ENCODE assay signal across 8 cellular contexts in genomic region chr10:97914837-97915211, GRCh38.
DNase-seq lines count a peak whose midpoint lies in the region; TF ChIP-seq lines count a peak whose summit lies in the region.

No MANE protein-coding gene starts in this region.

- no peaks in the 10 kb centered on the region for H3K9me3 Mint-ChIP-seq in osteocyte (ENCODE audit: unreplicated experiment)

- H3K27me3 Mint-ChIP-seq in osteocyte (ENCODE audit: unreplicated experiment): peaks cover 63% of the 10 kb centered on the region

- no CpG with 5 or more reads among the region's 11 CpGs for WGBS in thyroid gland, 2 donors

- no peaks in the 10 kb centered on the region for H3K9me3 ChIP-seq in thyroid gland

- no peaks in the 10 kb centered on the region for H3K36me3 Mint-ChIP-seq in osteocyte (ENCODE audit: unreplicated experiment)

- intact Hi-C loops in thyroid gland (cut with DNase I): loop anchor here (2.0 kb wide), 1 partner anchor 126 kb away; no protein-coding TSS in a partner anchor

- no peaks in the 10 kb centered on the region for H3K36me3 ChIP-seq in thyroid gland

- H3K4me3 ChIP-seq in AG09309 (ENCODE audit: control insufficient read depth, low read depth, low read length) (no peak overlapping the region), thyroid gland (replicated peaks in 1 of 3) (no peak overlapping the region)

- H3K27ac Mint-ChIP-seq in osteocyte (ENCODE audit: unreplicated experiment): no peak overlapping the region

- H3K4me1 Mint-ChIP-seq in osteocyte (ENCODE audit: unreplicated experiment): peaks cover 5% of the 10 kb centered on the region

- H3K4me3 Mint-ChIP-seq in osteocyte (ENCODE audit: unreplicated experiment): no peak overlapping the region

- TF ChIP-seq POLR2A in thyroid gland (IDR thresholded peaks at IDR 0.05): no peak

- no peak overlapping the region for H3K27ac ChIP-seq in thyroid gland

- H3K4me1 ChIP-seq in thyroid gland: peaks cover 16 to 31% of the 10 kb centered on the region in 2 donors

- TF ChIP-seq CTCF in AG09309 (IDR thresholded peaks at IDR 0.05; ENCODE audit: control insufficient read depth, insufficient read depth, low read depth, low read length, missing control alignments): peak; percentile 93
- peak; percentile 95 for TF ChIP-seq CTCF in LNCAP (IDR thresholded peaks at IDR 0.05)
- TF ChIP-seq CTCF in osteocyte (IDR thresholded peaks at IDR 0.05): peak; percentile 96
- TF ChIP-seq CTCF in thyroid gland (IDR thresholded peaks at IDR 0.05): peak; percentile 60 to 96 (median 89)

- DNase-seq in AG09309 (ENCODE audit: low read depth) (peak; percentile 2), GM19238 (ENCODE audit: insufficient read length, low spot score) (peak; percentile 71), SHP77 treated with DMSO at 0.1 percent for 48 hours (lab: John Stamatoyannopoulos, UW) (peak; percentile 29), activated gamma-delta T cell (lab: John Stamatoyannopoulos, UW) (peak; percentile 18), foreskin melanocyte (peak; percentile 40), osteocyte (ENCODE audit: extremely low spot score, unreplicated experiment) (peak; percentile 90), thyroid gland (peak; percentile 90)

- H3K27me3 ChIP-seq in thyroid gland: no peaks in the 10 kb centered on the region

Comparison
In these comparisons a context has a peak if more than half of its experiments do, and no peak if none do; other contexts are left out.
1. DNase-seq: peak in every context shown above with its lines; median percentile 90 in osteocyte; 90 in thyroid gland; 71 in GM19238; 40 in foreskin melanocyte; 29 in SHP77 treated with DMSO at 0.1 percent for 48 hours; 18 in activated gamma-delta T cell; 2 in AG09309.